10 cellular contexts compared by ENCODE assay signal in genomic region chr9:69546265-69546664, GRCh38.
A peak's percentile ranks its signal among the peaks of the same experiment; 100 is the strongest.
DNase-seq lines count a peak whose midpoint lies in the region; ATAC-seq and TF ChIP-seq lines count a peak whose summit lies in the region.
"Had no signal": no experiment of that assay in that cellular context is flagged by ENCODE, and none has a peak within 500 bp of the region (broad histone marks: within the 10 kb centered on the region; RNA-seq: fewer than 3 reads in every experiment).

No MANE protein-coding gene starts in this region.

- in situ Hi-C loops in ACHN (cut with HindIII; ENCODE audit: low pct_ligation_motif_present, low pct_unique_long_range_greater_than_20kb, low sequenced_read_pairs) = loop anchor here (25.0 kb wide), 1 partner anchor 109 kb away; no protein-coding TSS in a partner anchor

- ATAC-seq in foreskin keratinocyte = peak; percentile 43
- ATAC-seq in HG02642 (IDR thresholded peaks at IDR 0.05; ENCODE audit: poor library complexity, unreplicated experiment) = no peak
- ATAC-seq in GM19328 (IDR thresholded peaks at IDR 0.05; ENCODE audit: unreplicated experiment) = no peak

- H2AFZ ChIP-seq in OCI-LY3 (ENCODE audit: low read depth, low read length) = no peak overlapping the region
- H2AFZ ChIP-seq: parathyroid adenoma had no signal

- H3K27ac ChIP-seq in OCI-LY3 (ENCODE audit: low read length) (no peak overlapping the region), foreskin keratinocyte (no peak overlapping the region)
- H3K27ac ChIP-seq: parathyroid adenoma, thoracic aorta had no signal

- peaks cover 18% of the 10 kb centered on the region for H3K4me1 ChIP-seq in OCI-LY3 (ENCODE audit: low read length)
- no peaks in the 10 kb centered on the region for H3K4me1 ChIP-seq in foreskin keratinocyte
- H3K4me1 ChIP-seq: parathyroid adenoma had no signal

- no peak overlapping the region for H3K4me2 ChIP-seq in OCI-LY3 (ENCODE audit: low read length)

- no peaks in the 10 kb centered on the region for H4K20me1 ChIP-seq in OCI-LY3 (ENCODE audit: insufficient read depth, low read length)

- peak; percentile 46 for DNase-seq in ACHN
- peak; percentile 41 for DNase-seq in H7
- DNase-seq in foreskin keratinocyte = peak in 1 of 2 donors; percentile 16
- DNase-seq in DMS79 (lab: John Stamatoyannopoulos, UW) = no peak
- DNase-seq in stimulated activated CD4-positive, alpha-beta T cell treated with anti-CD3 and anti-CD28 coated beads, Interleukin-4, amount 100 ng/mL, for 24 hours = no peak

- no peaks in the 10 kb centered on the region for H3K27me3 ChIP-seq in H7 (ENCODE audit: control insufficient read depth, insufficient read depth, low read length)
- H3K27me3 ChIP-seq in OCI-LY3 (ENCODE audit: low read depth, low read length) = peaks cover 42% of the 10 kb centered on the region
- H3K27me3 ChIP-seq in foreskin keratinocyte = peaks cover 11% of the 10 kb centered on the region

- H3K9ac ChIP-seq in OCI-LY3 (ENCODE audit: low read length) = no peak overlapping the region
- H3K9ac ChIP-seq: parathyroid adenoma had no signal

- no peaks in the 10 kb centered on the region for H3K9me3 ChIP-seq in OCI-LY3 (ENCODE audit: insufficient read depth, low read length)
- H3K9me3 ChIP-seq: thoracic aorta had no signal

- no peaks in the 10 kb centered on the region for H3K79me2 ChIP-seq in OCI-LY3 (ENCODE audit: low read length)
- H3K79me2 ChIP-seq: parathyroid adenoma had no signal

- H3K4me3 ChIP-seq in H7 (ENCODE audit: insufficient read depth, low read depth, low read length) = no peak overlapping the region
- H3K4me3 ChIP-seq in OCI-LY3 (ENCODE audit: low read length) = no peak overlapping the region
- H3K4me3 ChIP-seq: thoracic aorta had no signal

- peak; percentile 35 for TF ChIP-seq CTCF in OCI-LY3 (IDR thresholded peaks at IDR 0.05; ENCODE audit: low read depth, low read length)
- TF ChIP-seq CTCF in foreskin keratinocyte (conservative IDR thresholded peaks at IDR 0.05) = peak; percentile 62

- H3K36me3 ChIP-seq in H7 (replicated peaks; ENCODE audit: control insufficient read depth, insufficient read depth, low read length) = no peaks in the 10 kb centered on the region
- H3K36me3 ChIP-seq in OCI-LY3 (replicated peaks; ENCODE audit: low read depth, low read length) = no peaks in the 10 kb centered on the region
- H3K36me3 ChIP-seq: thoracic aorta had no signal

Comparison
In these comparisons a context has a peak if more than half of its experiments do, and no peak if none do; other contexts are left out.
1. DNase-seq: peak in ACHN (single experiment) and H7 (single experiment); none in DMS79 (single experiment) and stimulated activated CD4-positive, alpha-beta T cell treated with anti-CD3 and anti-CD28 coated beads, Interleukin-4, amount 100 ng/mL, for 24 hours (single experiment).